ENCODE assay signal across 24 cellular contexts in the genomic region with DNA sequence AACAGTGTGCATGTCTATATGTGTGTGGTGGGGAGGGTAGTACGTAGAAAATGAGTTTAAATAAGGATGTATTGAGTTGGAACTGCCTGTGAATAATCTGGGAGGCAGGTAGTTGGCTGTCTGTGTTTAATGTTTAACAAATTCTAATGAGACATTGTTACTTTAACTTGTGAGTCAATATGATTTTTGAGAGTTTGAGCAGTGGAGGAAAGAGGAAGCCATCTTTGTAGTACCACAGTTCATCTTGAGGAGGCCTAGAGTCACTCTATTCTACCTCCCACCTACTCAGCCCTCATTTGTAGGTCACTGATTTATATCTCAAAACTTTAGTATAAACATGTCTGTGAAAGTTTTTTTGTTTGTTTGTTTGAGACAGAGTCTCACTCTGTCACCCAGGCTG.
DNase-seq lines count a peak whose midpoint lies in the region; ATAC-seq and TF ChIP-seq lines count a peak whose summit lies in the region.
"Had no signal": no experiment of that assay in that cellular context is flagged by ENCODE, and none has a peak within 500 bp of the region (broad histone marks: within the 10 kb centered on the region; RNA-seq: fewer than 3 reads in every experiment).

No MANE protein-coding gene starts in this region.

- peaks cover 9 to 11% of the 10 kb centered on the region in 2 donors for H3K36me3 Mint-ChIP-seq in activated T-cell treated with anti-CD3 and anti-CD28 coated beads, Interleukin-2, amount 50 U/mL, for 72 hours (ENCODE audit: insufficient read depth in 2 of 2)
- no peaks in the 10 kb centered on the region for H3K36me3 Mint-ChIP-seq in activated T-helper 17 cell treated with anti-CD3 and anti-CD28 coated beads, Interleukin-2, amount 50 U/mL, for 72 hours (ENCODE audit: low read depth)
- H3K36me3 Mint-ChIP-seq in natural killer cell treated with Interleukin-12 subunit alpha and Interleukin-12 subunit beta and Interleukin-15 and Interleukin-18, amount 100 ng/mL, for 72 hours, result peaks cover 7% of the 10 kb centered on the region
- H3K36me3 Mint-ChIP-seq in H9 (ENCODE audit: insufficient read depth in 1 of 3, low read depth in 3 of 3), result peaks cover 0 to 9% (median 0%) of the 10 kb centered on the region in 3 experiments; a peak in 4 of 7 replicates

- H4K5ac ChIP-seq in H9 (ENCODE audit: insufficient read length, low read depth, low read length), result no peak overlapping the region

- no peaks in the 10 kb centered on the region for H3K27me3 Mint-ChIP-seq in activated T-cell treated with anti-CD3 and anti-CD28 coated beads, Interleukin-2, amount 50 U/mL, for 72 hours (ENCODE audit: low read depth)
- no peaks in the 10 kb centered on the region for H3K27me3 Mint-ChIP-seq in activated T-helper 17 cell treated with anti-CD3 and anti-CD28 coated beads, Interleukin-2, amount 50 U/mL, for 72 hours
- H3K27me3 Mint-ChIP-seq in natural killer cell treated with Interleukin-12 subunit alpha and Interleukin-12 subunit beta and Interleukin-15 and Interleukin-18, amount 100 ng/mL, for 72 hours, result no peaks in the 10 kb centered on the region
- H3K27me3 Mint-ChIP-seq in H9 (ENCODE audit: low read depth), result no peaks in the 10 kb centered on the region

- peaks cover 52% of the 10 kb centered on the region for H3K4me1 ChIP-seq in DOHH2 (ENCODE audit: control insufficient read depth, low read length)
- H3K4me1 ChIP-seq in H9 (ENCODE audit: insufficient read depth, low read length), result no peaks in the 10 kb centered on the region
- H3K4me1 ChIP-seq: BE2C, breast epithelium, suprapubic skin had no signal

- H3K4me3 ChIP-seq in DOHH2 (ENCODE audit: low read length), result peak overlapping the region; percentile 29; the same call in 1 of the 2 replicates
- H3K4me3 ChIP-seq: breast epithelium, esophagus muscularis mucosa, left ventricle myocardium inferior, suprapubic skin had no signal

- no peak for DNase-seq in activated T-cell treated with anti-CD3 and anti-CD28 coated beads, Interleukin-2, amount 50 U/mL, for 72 hours
- DNase-seq in activated T-cell treated with anti-CD3 and anti-CD28 coated beads, Interleukin-2, amount 50 U/mL, for 48 hours, result no peak
- DNase-seq in natural killer cell treated with Interleukin-12 subunit alpha and Interleukin-12 subunit beta and Interleukin-15 and Interleukin-18, amount 100 ng/mL, for 72 hours (ENCODE audit: low spot score), result no peak
- DNase-seq in H9 (no peak), NCI-H526 (lab: John Stamatoyannopoulos, UW) (no peak), NCI-H128 (lab: John Stamatoyannopoulos, UW; ENCODE audit: unreplicated experiment) (no peak)
- DNase-seq: activated CD4-positive, alpha-beta T cell treated with anti-CD3 and anti-CD28 coated beads for 1 hour; amniotic stem cell; BE2C; foreskin melanocyte; left ventricle myocardium inferior; naive B cell; NCI-H1436 treated with DMSO at 0.1 percent for 48 hours; NCI-H2107; NCI-H446 treated with DMSO at 0.1 percent for 48 hours; occipital lobe; small intestine; stimulated activated CD4-positive, alpha-beta T cell treated with anti-CD3 and anti-CD28 coated beads, Interleukin-1b, Interleukin-23, amount 100 ng/mL, for 48 hours had no signal

- H2AK5ac ChIP-seq in H9 (ENCODE audit: insufficient read length, low read length), result no peak overlapping the region

- H2BK20ac ChIP-seq in H9 (ENCODE audit: low read depth, low read length, poor library complexity, severe bottlenecking), result no peak overlapping the region

- no peak for ATAC-seq in activated T-cell treated with anti-CD3 and anti-CD28 coated beads, Interleukin-2, amount 50 U/mL, for 72 hours (replicated peaks in 1 of 2)
- peak; percentile 37 for ATAC-seq in activated T-helper 17 cell treated with anti-CD3 and anti-CD28 coated beads, Interleukin-2, amount 50 U/mL, for 72 hours (replicated peaks)
- no peak for ATAC-seq in natural killer cell treated with Interleukin-12 subunit alpha and Interleukin-12 subunit beta and Interleukin-15 and Interleukin-18, amount 100 ng/mL, for 72 hours
- ATAC-seq: Right ventricle myocardium inferior had no signal

- no peaks in the 10 kb centered on the region for H3K23me2 ChIP-seq in H9 (ENCODE audit: insufficient read length, low read depth, low read length, poor library complexity, severe bottlenecking)

- H3K79me1 ChIP-seq in H9 (ENCODE audit: insufficient read depth, low read depth, low read length, poor library complexity, severe bottlenecking), result no peaks in the 10 kb centered on the region

- H2BK15ac ChIP-seq in H9 (ENCODE audit: low read depth, low read length), result no peak overlapping the region

- no peak overlapping the region for H4K91ac ChIP-seq in H9 (ENCODE audit: insufficient read length, low read depth, low read length)

- no peak overlapping the region for H3K56ac ChIP-seq in H9 (ENCODE audit: insufficient read length, low read depth, low read length)

- no peak overlapping the region for H2BK12ac ChIP-seq in H9 (ENCODE audit: insufficient read length, low read depth, low read length)

- H2BK5ac ChIP-seq in H9 (ENCODE audit: insufficient read length, low read length), result no peak overlapping the region

- peaks cover 10 to 14% of the 10 kb centered on the region in 2 donors for H3K9me3 Mint-ChIP-seq in activated T-cell treated with anti-CD3 and anti-CD28 coated beads, Interleukin-2, amount 50 U/mL, for 72 hours
- H3K9me3 Mint-ChIP-seq in activated T-helper 17 cell treated with anti-CD3 and anti-CD28 coated beads, Interleukin-2, amount 50 U/mL, for 72 hours, result peaks cover 16% of the 10 kb centered on the region
- peaks cover 8% of the 10 kb centered on the region for H3K9me3 Mint-ChIP-seq in natural killer cell treated with Interleukin-12 subunit alpha and Interleukin-12 subunit beta and Interleukin-15 and Interleukin-18, amount 100 ng/mL, for 72 hours
- H3K9me3 Mint-ChIP-seq in H9, result peaks cover 0 to 5% of the 10 kb centered on the region in 2 experiments; a peak in 3 of 5 replicates

- H3K9me3 ChIP-seq in DOHH2 (ENCODE audit: control insufficient read depth, insufficient read depth, low read length), result peaks cover 14% of the 10 kb centered on the region; the same call in 1 of the 2 replicates
- no peaks in the 10 kb centered on the region for H3K9me3 ChIP-seq in H9 (ENCODE audit: control insufficient read depth, low read depth, low read length)
- H3K9me3 ChIP-seq: BE2C, breast epithelium, esophagus muscularis mucosa, suprapubic skin had no signal

- H3K27me3 ChIP-seq in DOHH2 (ENCODE audit: control insufficient read depth, low read length) (no peaks in the 10 kb centered on the region), H9 (ENCODE audit: insufficient read depth, low read length) (no peaks in the 10 kb centered on the region)
- H3K27me3 ChIP-seq: BE2C, breast epithelium, esophagus muscularis mucosa, suprapubic skin had no signal

- no peak overlapping the region for H3K14ac ChIP-seq in H9 (ENCODE audit: insufficient read depth, low read length)

- no peak overlapping the region for H2AFZ ChIP-seq in H9 (ENCODE audit: low read length)

- no peak overlapping the region for H3K23ac ChIP-seq in H9 (ENCODE audit: insufficient read length, low read depth, low read length)

- peaks cover 16% of the 10 kb centered on the region for H3K36me3 ChIP-seq in DOHH2 (ENCODE audit: control insufficient read depth, low read length)
- H3K36me3 ChIP-seq: BE2C, breast epithelium, esophagus muscularis mucosa, left ventricle myocardium inferior, suprapubic skin had no signal

- 100% methylated on average over 1 of the region's 1 CpG for WGBS in H9 (ENCODE audit: extremely low coverage, insufficient read length, low lambda C conversion rate)

- H3K79me2 ChIP-seq in DOHH2 (ENCODE audit: control insufficient read depth, low read length) (no peaks in the 10 kb centered on the region), H9 (ENCODE audit: insufficient read depth, low read length) (no peaks in the 10 kb centered on the region)

- peak overlapping the region; percentile 71 for H3K27ac Mint-ChIP-seq in activated T-cell treated with anti-CD3 and anti-CD28 coated beads, Interleukin-2, amount 50 U/mL, for 72 hours
- H3K27ac Mint-ChIP-seq in activated T-helper 17 cell treated with anti-CD3 and anti-CD28 coated beads, Interleukin-2, amount 50 U/mL, for 72 hours, result peak overlapping the region; percentile 64
- peak overlapping the region; percentile 59 to 71 for H3K27ac Mint-ChIP-seq in natural killer cell treated with Interleukin-12 subunit alpha and Interleukin-12 subunit beta and Interleukin-15 and Interleukin-18, amount 100 ng/mL, for 72 hours
- no peak overlapping the region for H3K27ac Mint-ChIP-seq in H9

- H3K4me2 ChIP-seq in DOHH2 (ENCODE audit: low read length) (peak overlapping the region; percentile 37), H9 (ENCODE audit: insufficient read depth, insufficient read length, low read length) (no peak overlapping the region)

- no peak for TF ChIP-seq CTCF in DOHH2 (IDR thresholded peaks at IDR 0.05; ENCODE audit: low read depth, low read length, poor library complexity, severe bottlenecking)
- TF ChIP-seq CTCF in H9 (conservative IDR thresholded peaks at IDR 0.05), result no peak

- H3K4ac ChIP-seq in H9 (ENCODE audit: low read depth, low read length), result no peak overlapping the region

- H3T11ph ChIP-seq in H9 (ENCODE audit: low read length), result no peak overlapping the region

- no peak overlapping the region for H4K8ac ChIP-seq in H9 (replicated peaks; ENCODE audit: insufficient read length, low read depth, low read length)

- H3K9me2 ChIP-seq in DOHH2 (replicated peaks; ENCODE audit: control insufficient read depth, low read length), result no peaks in the 10 kb centered on the region

- no peak overlapping the region for H2BK120ac ChIP-seq in H9 (ENCODE audit: low read depth, low read length, poor library complexity, severe bottlenecking)

- H4K20me1 ChIP-seq in DOHH2 (ENCODE audit: control insufficient read depth, insufficient read depth, low read depth, low read length) (no peaks in the 10 kb centered on the region), H9 (ENCODE audit: control insufficient read depth, insufficient read depth, insufficient read length) (no peaks in the 10 kb centered on the region)

- peak overlapping the region in 1 of 2 donors; percentile 53 for H3K4me3 Mint-ChIP-seq in activated T-cell treated with anti-CD3 and anti-CD28 coated beads, Interleukin-2, amount 50 U/mL, for 72 hours
- peak overlapping the region; percentile 61 for H3K4me3 Mint-ChIP-seq in activated T-helper 17 cell treated with anti-CD3 and anti-CD28 coated beads, Interleukin-2, amount 50 U/mL, for 72 hours
- H3K4me3 Mint-ChIP-seq in natural killer cell treated with Interleukin-12 subunit alpha and Interleukin-12 subunit beta and Interleukin-15 and Interleukin-18, amount 100 ng/mL, for 72 hours, result peak overlapping the region; percentile 73
- H3K4me3 Mint-ChIP-seq in H9, result no peak overlapping the region

- H3K27ac ChIP-seq in DOHH2 (ENCODE audit: low read depth, low read length) (peak overlapping the region; percentile 37), H9 (ENCODE audit: insufficient read length, low read depth, low read length) (no peak overlapping the region)
- H3K27ac ChIP-seq: breast epithelium, esophagus muscularis mucosa, left ventricle myocardium inferior, suprapubic skin had no signal

- no peak overlapping the region for H3K18ac ChIP-seq in H9 (ENCODE audit: insufficient read length, low read depth, low read length)

- H3K9ac ChIP-seq in H9 (ENCODE audit: extremely low read depth, insufficient read length, low read length), result no peak overlapping the region

- H3K4me1 Mint-ChIP-seq in activated T-cell treated with anti-CD3 and anti-CD28 coated beads, Interleukin-2, amount 50 U/mL, for 72 hours (ENCODE audit: low read depth), result peaks cover 8% of the 10 kb centered on the region
- H3K4me1 Mint-ChIP-seq in activated T-helper 17 cell treated with anti-CD3 and anti-CD28 coated beads, Interleukin-2, amount 50 U/mL, for 72 hours, result peaks cover 23% of the 10 kb centered on the region
- peaks cover 15 to 20% of the 10 kb centered on the region in 2 donors for H3K4me1 Mint-ChIP-seq in natural killer cell treated with Interleukin-12 subunit alpha and Interleukin-12 subunit beta and Interleukin-15 and Interleukin-18, amount 100 ng/mL, for 72 hours (ENCODE audit: low read depth in 2 of 2)
- peaks cover 12 to 15% of the 10 kb centered on the region in 2 experiments for H3K4me1 Mint-ChIP-seq in H9

- no peaks in the 10 kb centered on the region for H3F3A ChIP-seq in DOHH2 (ENCODE audit: control insufficient read depth, insufficient read depth)

Comparison
In these comparisons a context has a peak if more than half of its experiments do, and no peak if none do; other contexts are left out.
1. H3K27ac Mint-ChIP-seq: peak in activated T-cell treated with anti-CD3 and anti-CD28 coated beads, Interleukin-2, amount 50 U/mL, for 72 hours (single experiment), activated T-helper 17 cell treated with anti-CD3 and anti-CD28 coated beads, Interleukin-2, amount 50 U/mL, for 72 hours (single experiment) and natural killer cell treated with Interleukin-12 subunit alpha and Interleukin-12 subunit beta and Interleukin-15 and Interleukin-18, amount 100 ng/mL, for 72 hours (2 of 2); none in H9 (0 of 3).
2. H3K4me3 Mint-ChIP-seq: peak in activated T-helper 17 cell treated with anti-CD3 and anti-CD28 coated beads, Interleukin-2, amount 50 U/mL, for 72 hours (single experiment) and natural killer cell treated with Interleukin-12 subunit alpha and Interleukin-12 subunit beta and Interleukin-15 and Interleukin-18, amount 100 ng/mL, for 72 hours (single experiment); none in H9 (0 of 2).